In genomic region chr6:87741001-87741650, GRCh38 we compare ENCODE assay signal across 1 cellular context.
A peak's percentile ranks its signal among the peaks of the same experiment; 100 is the strongest.
TF ChIP-seq lines count a peak whose summit lies in the region.

No MANE protein-coding gene starts in this region.

TF ChIP-seq in K562, 482 proteins besides CTCF, POLR2A, EP300 and RAD21:
- TF ChIP-seq MTF1 (CRISPR knock-in tag; IDR thresholded peaks at IDR 0.05; ENCODE audit: borderline replicate concordance) = no peak
- no peak for TF ChIP-seq TAF15 (IDR thresholded peaks at IDR 0.05; ENCODE audit: low read depth, low read length)
- TF ChIP-seq SMARCE1 (IDR thresholded peaks at IDR 0.05) = no peak
- TF ChIP-seq MNT (conservative IDR thresholded peaks at IDR 0.05) = peak in 1 of 2 experiments; percentile 36; a peak in 2 of 4 replicates
- no peak for TF ChIP-seq ZNF77 (CRISPR knock-in tag; IDR thresholded peaks at IDR 0.05)
- TF ChIP-seq FOXA3 (CRISPR knock-in tag; conservative IDR thresholded peaks at IDR 0.05 in 1 of 2, IDR thresholded peaks at IDR 0.05 in 1 of 2) = no peak
- no peak for TF ChIP-seq HIVEP1 (CRISPR knock-in tag; IDR thresholded peaks at IDR 0.05)
- no peak for TF ChIP-seq POLR2B (IDR thresholded peaks at IDR 0.05; ENCODE audit: low read depth, partially characterized antibody)
- TF ChIP-seq NCOR1 (IDR thresholded peaks at IDR 0.05) = 0 out of 2 replicates have a peak, but pooled peaks have one; percentile 22
- TF ChIP-seq MGA (IDR thresholded peaks at IDR 0.05) = peak; percentile 39
- no peak for TF ChIP-seq TCF15 (CRISPR knock-in tag; IDR thresholded peaks at IDR 0.05)
- TF ChIP-seq ZNF717 (CRISPR knock-in tag; IDR thresholded peaks at IDR 0.05) = no peak
- no peak for TF ChIP-seq RAD51 (IDR thresholded peaks at IDR 0.05; ENCODE audit: borderline replicate concordance, low read depth)
- TF ChIP-seq ZNF318 (IDR thresholded peaks at IDR 0.05; ENCODE audit: borderline replicate concordance in 1 of 2, low read depth in 1 of 2) = no peak
- TF ChIP-seq HDAC1 (IDR thresholded peaks at IDR 0.05) = no peak
- TF ChIP-seq ELF2 (CRISPR knock-in tag; IDR thresholded peaks at IDR 0.05) = 0 out of 2 replicates have a peak, but pooled peaks have one; percentile 9
- peak; percentile 19; the same call in 1 of the 2 replicates for TF ChIP-seq L3MBTL2 (IDR thresholded peaks at IDR 0.05)
- TF ChIP-seq ARID2 (IDR thresholded peaks at IDR 0.05) = no peak
- TF ChIP-seq THRAP3 (IDR thresholded peaks at IDR 0.05; ENCODE audit: borderline replicate concordance) = no peak
